Comparison of ENCODE assay signal across 24 cellular contexts in the genomic region with DNA sequence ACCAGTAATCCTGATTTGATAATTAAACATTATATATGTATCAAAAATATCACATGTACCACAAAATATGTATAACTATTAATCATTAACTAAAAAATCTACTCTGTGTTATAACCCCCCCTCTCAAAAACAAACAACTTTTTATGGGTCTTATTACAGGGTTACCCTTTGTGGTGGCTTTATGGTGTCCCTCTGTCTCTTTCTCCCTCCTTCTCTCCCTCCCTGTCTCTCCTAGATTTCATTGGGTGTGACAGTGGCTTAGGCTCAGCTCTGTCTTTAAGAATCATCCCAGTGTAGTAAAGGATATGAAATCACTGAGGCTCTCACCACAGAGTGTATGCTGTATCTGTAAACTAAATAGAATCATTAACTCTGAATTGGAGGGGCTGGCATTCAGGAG.
DNase-seq lines count a peak whose midpoint lies in the region; ATAC-seq and TF ChIP-seq lines count a peak whose summit lies in the region.
"Had no signal": no experiment of that assay in that cellular context is flagged by ENCODE, and none has a peak within 500 bp of the region (broad histone marks: within the 10 kb centered on the region; RNA-seq: fewer than 3 reads in every experiment).

No MANE protein-coding gene starts in this region.

- peak; percentile 12 for DNase-seq in DMS53 treated with DMSO at 0.1 percent for 48 hours (lab: John Stamatoyannopoulos, UW; ENCODE audit: unreplicated experiment)
- DNase-seq in kidney tubule cell (ENCODE audit: low spot score), result peak; percentile 17
- no peak for DNase-seq in mucosa of descending colon
- DNase-seq in renal cortical epithelial cell (ENCODE audit: low read depth), result peak; percentile 2
- no peak for DNase-seq in putamen (ENCODE audit: low spot score)
- DNase-seq in NCI-H1436 (lab: John Stamatoyannopoulos, UW), result no peak
- DNase-seq: 8988T; ACHN; BE2C; C1 segment of cervical spinal cord; CD4-positive, alpha-beta memory T cell; CD4-positive, CD25-positive, alpha-beta regulatory T cell; CD8-positive, alpha-beta memory T cell; COR-L47; DMS 273 treated with DMSO at 0.1 percent for 48 hours; DMS153; DMS79; DND-41; EL; GDM1 had no signal

- H3K4me3 ChIP-seq in mucosa of descending colon, result no peak overlapping the region
- H3K4me3 ChIP-seq: BLaER1, GM12878 had no signal

- TF ChIP-seq CTCF in mucosa of descending colon (IDR thresholded peaks at IDR 0.05), result no peak

- ATAC-seq in mucosa of descending colon (peak; percentile 90), GM18868 (IDR thresholded peaks at IDR 0.05; ENCODE audit: unreplicated experiment) (no peak), GM21576 (IDR thresholded peaks at IDR 0.05; ENCODE audit: unreplicated experiment) (no peak)
- ATAC-seq: GM12878 had no signal

- no peaks in the 10 kb centered on the region for H3K4me1 ChIP-seq in mucosa of descending colon (ENCODE audit: low read depth)

- no peaks in the 10 kb centered on the region for H3K9me3 ChIP-seq in mucosa of descending colon
- H3K9me3 ChIP-seq: BE2C, BLaER1 had no signal

- intact Hi-C loops in mucosa of descending colon (cut with DNase I, micrococcal nuclease), result no loop called here

- no peaks in the 10 kb centered on the region for H3K36me3 ChIP-seq in mucosa of descending colon (ENCODE audit: low read depth)
- H3K36me3 ChIP-seq: BE2C, BLaER1 had no signal

Comparison
In these comparisons a context has a peak if more than half of its experiments do, and no peak if none do; other contexts are left out.
1. DNase-seq: peak in DMS53 treated with DMSO at 0.1 percent for 48 hours (single experiment), kidney tubule cell (single experiment) and renal cortical epithelial cell (single experiment); none in mucosa of descending colon (0 of 3), putamen (single experiment) and NCI-H1436 (single experiment).